In the genomic region with DNA sequence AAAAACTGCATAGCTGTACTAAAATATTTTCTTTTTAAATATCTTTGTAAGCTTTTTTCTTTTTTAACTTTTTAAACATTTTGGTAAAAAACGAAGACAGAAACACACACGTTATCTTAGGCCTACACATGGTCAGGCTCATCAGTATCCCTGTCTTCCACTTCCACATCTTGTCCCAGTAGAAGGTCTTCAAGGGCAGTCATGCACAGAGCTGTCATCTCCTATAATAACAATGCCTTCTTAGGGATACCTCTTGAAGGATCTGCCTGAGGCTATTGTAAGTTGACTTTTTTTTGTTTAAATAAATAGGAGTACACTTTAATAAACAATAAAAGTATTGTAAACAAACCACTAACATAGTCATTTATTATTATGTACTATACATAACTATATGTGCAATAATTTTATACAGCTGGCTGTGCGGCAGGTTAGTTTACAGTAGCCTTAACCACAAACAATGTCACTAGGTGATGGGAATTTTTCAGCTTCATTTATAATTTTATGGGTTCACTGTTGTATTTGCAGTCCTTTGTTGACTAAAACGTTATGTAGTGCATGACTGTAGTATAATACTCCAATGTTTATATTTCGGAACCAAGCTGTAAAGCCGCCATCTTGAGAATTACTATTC, we compare ENCODE assay signal across 2 cellular contexts.
TF ChIP-seq lines count a peak whose summit lies in the region.

No MANE protein-coding gene starts in this region.

TF ChIP-seq in IMR-90, 13 proteins besides CTCF, POLR2A, EP300 and RAD21:
- TF ChIP-seq MAZ (IDR thresholded peaks at IDR 0.05; ENCODE audit: borderline replicate concordance, low read depth, low read length): no peak
- TF ChIP-seq MXI1 (IDR thresholded peaks at IDR 0.05; ENCODE audit: borderline replicate concordance, low read depth, low read length): no peak
- no peak for TF ChIP-seq BHLHE40 (IDR thresholded peaks at IDR 0.05; ENCODE audit: low read depth, low read length)
- TF ChIP-seq CHD1 (IDR thresholded peaks at IDR 0.05; ENCODE audit: low read depth, low read length): no peak
- TF ChIP-seq RFX5 (IDR thresholded peaks at IDR 0.05; ENCODE audit: low read depth, low read length): no peak
- TF ChIP-seq SMC3 (IDR thresholded peaks at IDR 0.05; ENCODE audit: low read depth, low read length): no peak
- TF ChIP-seq NFE2L2 (IDR thresholded peaks at IDR 0.05; ENCODE audit: low read depth, low read length): no peak
- TF ChIP-seq FOS (IDR thresholded peaks at IDR 0.05; ENCODE audit: low read depth, low read length): no peak

TF ChIP-seq in K562, 482 proteins besides CTCF, POLR2A, EP300 and RAD21:
- no peak for TF ChIP-seq ELF4 (CRISPR knock-in tag; IDR thresholded peaks at IDR 0.05)
- no peak for TF ChIP-seq TEAD2 (tag; IDR thresholded peaks at IDR 0.05)
- TF ChIP-seq CBFB (CRISPR knock-in tag; IDR thresholded peaks at IDR 0.05): no peak
- TF ChIP-seq GTF2E2 (tag; IDR thresholded peaks at IDR 0.05): no peak
- peak; percentile 56; the same call in 1 of the 2 replicates for TF ChIP-seq TCF3 (CRISPR knock-in tag; IDR thresholded peaks at IDR 0.05)
- TF ChIP-seq CBFA2T3 (IDR thresholded peaks at IDR 0.05): 0 out of 2 replicates have a peak, but pooled peaks have one; percentile 16
